Comparison of ENCODE assay signal across 26 cellular contexts in the genomic region with DNA sequence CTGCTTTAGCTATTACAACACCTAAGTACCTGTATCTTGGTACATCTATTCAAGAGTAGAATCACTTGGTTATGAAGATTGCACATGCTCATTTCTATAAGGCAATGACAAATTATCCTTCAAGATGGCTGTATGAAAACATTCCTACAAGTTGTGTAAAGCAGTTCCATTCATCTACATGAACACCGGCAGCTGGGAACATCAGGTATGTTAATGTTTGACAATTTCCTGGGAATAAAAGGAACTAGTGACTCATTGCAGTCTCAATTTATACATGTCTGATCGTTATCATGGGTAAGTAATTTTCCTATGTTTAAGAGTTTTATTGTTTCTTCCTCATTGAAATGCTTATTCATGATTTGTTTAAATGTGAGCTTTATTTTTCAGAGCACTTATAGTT.
A peak's percentile ranks its signal among the peaks of the same experiment; 100 is the strongest.
DNase-seq lines count a peak whose midpoint lies in the region; ATAC-seq and TF ChIP-seq lines count a peak whose summit lies in the region.
"Had no signal": no experiment of that assay in that cellular context is flagged by ENCODE, and none has a peak within 500 bp of the region (broad histone marks: within the 10 kb centered on the region; RNA-seq: fewer than 3 reads in every experiment).

No MANE protein-coding gene starts in this region.

- H3K4me2 ChIP-seq in GM23338 = no peak overlapping the region
- no peak overlapping the region for H3K4me2 ChIP-seq in PC-9

- H3K4me1 Mint-ChIP-seq in GM23338 (peaks cover 13% of the 10 kb centered on the region), progenitor cell of endocrine pancreas (ENCODE audit: low read depth) (peaks cover 22% of the 10 kb centered on the region)
- H3K4me1 Mint-ChIP-seq: activated B cell treated with CpG ODN at 0.5 μM for 24 hours; activated CD8-positive, alpha-beta memory T cell treated with anti-CD3 and anti-CD28 coated beads, Interleukin-2, amount 10 ng/mL, durations not matched to agents 7 days and 5 days; CD4-positive, CD25-positive, alpha-beta regulatory T cell; IgD-negative memory B cell; memory B cell; stimulated activated effector memory CD8-positive, alpha-beta T cell treated with anti-CD3 and anti-CD28 coated beads, Interleukin-12 subunit alpha, Interleukin-12 subunit beta, amount 100 ng/mL, for 72 hours had no signal

- H3K4me3 ChIP-seq in GM23338 (no peak overlapping the region), PC-9 (no peak overlapping the region), epithelial cell of proximal tubule (ENCODE audit: low read depth, low read length) (no peak overlapping the region), MG63 (no peak overlapping the region), foreskin fibroblast (ENCODE audit: low read depth in 1 of 2, low read length in 2 of 2) (no peak overlapping the region)
- H3K4me3 ChIP-seq: body of pancreas, heart left ventricle had no signal

- H3K27ac ChIP-seq in GM23338 (ENCODE audit: low read depth) (no peak overlapping the region), PC-9 (no peak overlapping the region)
- H3K27ac ChIP-seq: body of pancreas, heart left ventricle had no signal

- H3K27me3 Mint-ChIP-seq in GM23338 (ENCODE audit: insufficient read depth, low read depth, poor library complexity) (no peaks in the 10 kb centered on the region), progenitor cell of endocrine pancreas (no peaks in the 10 kb centered on the region)
- H3K27me3 Mint-ChIP-seq: activated B cell treated with CpG ODN at 0.5 μM for 24 hours; activated CD8-positive, alpha-beta memory T cell treated with anti-CD3 and anti-CD28 coated beads, Interleukin-2, amount 10 ng/mL, durations not matched to agents 7 days and 5 days; CD4-positive, CD25-positive, alpha-beta regulatory T cell; IgD-negative memory B cell; memory B cell had no signal

- no peaks in the 10 kb centered on the region for H3F3A ChIP-seq in GM23338 (replicated peaks; ENCODE audit: low read depth)
- no peaks in the 10 kb centered on the region for H3F3A ChIP-seq in PC-9 (ENCODE audit: insufficient read depth, low read depth)

- DNase-seq in GM23338 (ENCODE audit: low spot score) (no peak), PC-9 (peak in 1 of 2 experiments; percentile 60), epithelial cell of proximal tubule (ENCODE audit: low read depth) (peak; percentile 27), progenitor cell of endocrine pancreas (ENCODE audit: low spot score, unreplicated experiment) (no peak), MG63 (no peak), foreskin fibroblast (no peak), Ammon's horn (ENCODE audit: low spot score) (no peak)
- DNase-seq: activated B cell treated with CpG ODN at 0.5 μM for 24 hours; activated CD4-positive, alpha-beta T cell treated with anti-CD3 and anti-CD28 coated beads, Interleukin-2, amount 50 U/mL, for 1 hour; activated CD8-positive, alpha-beta memory T cell treated with anti-CD3 and anti-CD28 coated beads, Interleukin-2, amount 10 ng/mL, durations not matched to agents 7 days and 5 days; activated naive CD4-positive, alpha-beta T cell; activated T-cell treated with anti-CD3 and anti-CD28 coated beads, Interleukin-2, amount 50 U/mL, for 48 hours; body of pancreas; CD4-positive, CD25-positive, alpha-beta regulatory T cell; erythroblast; GOT3; heart left ventricle; left cardiac atrium; NCI-H1417; NCI-H2081; SHP77 treated with DMSO at 0.1 percent for 48 hours; stimulated activated CD4-positive, alpha-beta T cell treated with anti-CD3 and anti-CD28 coated beads, Interleukin-4, amount 100 ng/mL, for 24 hours had no signal

- H3K27ac Mint-ChIP-seq in GM23338 (0 out of 2 replicates have a peak overlapping the region, but pooled peaks have one; percentile 16), progenitor cell of endocrine pancreas (peak overlapping the region; percentile 85)
- H3K27ac Mint-ChIP-seq: activated B cell treated with CpG ODN at 0.5 μM for 24 hours; activated CD8-positive, alpha-beta memory T cell treated with anti-CD3 and anti-CD28 coated beads, Interleukin-2, amount 10 ng/mL, durations not matched to agents 7 days and 5 days; CD4-positive, CD25-positive, alpha-beta regulatory T cell; IgD-negative memory B cell; memory B cell; stimulated activated effector memory CD8-positive, alpha-beta T cell treated with anti-CD3 and anti-CD28 coated beads, Interleukin-12 subunit alpha, Interleukin-12 subunit beta, amount 100 ng/mL, for 72 hours had no signal

- POLR2A ChIA-PET in PC-9 (lab: Charles Lee; ENCODE audit: unreplicated experiment) = no interaction called here

- H2AFZ ChIP-seq in GM23338 (no peak overlapping the region), PC-9 (0 out of 2 replicates have a peak overlapping the region, but pooled peaks have one; percentile 48)

- H3K36me3 Mint-ChIP-seq in GM23338 (ENCODE audit: low read depth) (no peaks in the 10 kb centered on the region), progenitor cell of endocrine pancreas (ENCODE audit: insufficient read depth) (no peaks in the 10 kb centered on the region)
- H3K36me3 Mint-ChIP-seq: activated CD8-positive, alpha-beta memory T cell treated with anti-CD3 and anti-CD28 coated beads, Interleukin-2, amount 10 ng/mL, durations not matched to agents 7 days and 5 days; CD4-positive, CD25-positive, alpha-beta regulatory T cell; IgD-negative memory B cell; memory B cell; stimulated activated effector memory CD8-positive, alpha-beta T cell treated with anti-CD3 and anti-CD28 coated beads, Interleukin-12 subunit alpha, Interleukin-12 subunit beta, amount 100 ng/mL, for 72 hours had no signal

- H3K79me2 ChIP-seq in GM23338 (replicated peaks; ENCODE audit: insufficient read depth) (no peaks in the 10 kb centered on the region), PC-9 (ENCODE audit: low read depth) (no peaks in the 10 kb centered on the region)

- H3K4me1 ChIP-seq in GM23338 (ENCODE audit: insufficient read depth) (no peaks in the 10 kb centered on the region), PC-9 (replicated peaks; ENCODE audit: insufficient read depth) (no peaks in the 10 kb centered on the region)
- H3K4me1 ChIP-seq: body of pancreas, heart left ventricle had no signal

- H3K36me3 ChIP-seq in GM23338 (ENCODE audit: insufficient read depth) (no peaks in the 10 kb centered on the region), PC-9 (ENCODE audit: low read depth) (no peaks in the 10 kb centered on the region), MG63 (no peaks in the 10 kb centered on the region)
- H3K36me3 ChIP-seq: heart left ventricle had no signal

- TF ChIP-seq CTCF in GM23338 (conservative IDR thresholded peaks at IDR 0.05; ENCODE audit: low read depth in 2 of 2) (no peak), PC-9 (conservative IDR thresholded peaks at IDR 0.05) (no peak), epithelial cell of proximal tubule (conservative IDR thresholded peaks at IDR 0.05; ENCODE audit: low read depth, low read length) (no peak), progenitor cell of endocrine pancreas (IDR thresholded peaks at IDR 0.05; ENCODE audit: unreplicated experiment) (no peak), foreskin fibroblast (IDR thresholded peaks at IDR 0.05; ENCODE audit: low read depth, low read length) (no peak)

- intact Hi-C loops in PC-9 (cut with micrococcal nuclease; ENCODE audit: unreplicated experiment) = no loop called here

- no peak for ATAC-seq in GM23338
- ATAC-seq: activated CD8-positive, alpha-beta memory T cell treated with anti-CD3 and anti-CD28 coated beads, Interleukin-2, amount 10 ng/mL, durations not matched to agents 7 days and 5 days; body of pancreas; heart left ventricle; left cardiac atrium; sciatic nerve; stimulated activated effector memory CD8-positive, alpha-beta T cell treated with anti-CD3 and anti-CD28 coated beads, Interleukin-12 subunit alpha, Interleukin-12 subunit beta, amount 100 ng/mL, for 72 hours had no signal

- H4K20me1 ChIP-seq in GM23338 (replicated peaks; ENCODE audit: insufficient read depth) = no peaks in the 10 kb centered on the region
- no peaks in the 10 kb centered on the region for H4K20me1 ChIP-seq in PC-9 (ENCODE audit: insufficient read depth)

- CTCF ChIA-PET in PC-9 (lab: Charles Lee) = no interaction called here

- no peaks in the 10 kb centered on the region for H3K9me3 ChIP-seq in PC-9 (ENCODE audit: insufficient read depth, low read depth)
- H3K9me3 ChIP-seq in MG63 = no peaks in the 10 kb centered on the region
- H3K9me3 ChIP-seq: body of pancreas, heart left ventricle had no signal

- no TSS peak for BruUV-seq in PC-9 (replicated peaks; lab: Mats Ljungman, UMichigan)

- H3K9me2 ChIP-seq in GM23338 (ENCODE audit: insufficient read depth) (no peaks in the 10 kb centered on the region), PC-9 (ENCODE audit: insufficient read depth) (no peaks in the 10 kb centered on the region)

- H3K27me3 ChIP-seq in GM23338 (ENCODE audit: insufficient read depth) = no peaks in the 10 kb centered on the region
- H3K27me3 ChIP-seq in PC-9 (ENCODE audit: insufficient read depth, low read depth) = no peaks in the 10 kb centered on the region
- no peaks in the 10 kb centered on the region for H3K27me3 ChIP-seq in MG63
- H3K27me3 ChIP-seq: body of pancreas, heart left ventricle had no signal

- no peak overlapping the region for H3K4me3 Mint-ChIP-seq in GM23338
- no peak overlapping the region for H3K4me3 Mint-ChIP-seq in progenitor cell of endocrine pancreas (ENCODE audit: low read depth)
- H3K4me3 Mint-ChIP-seq: activated B cell treated with CpG ODN at 0.5 μM for 24 hours; activated CD8-positive, alpha-beta memory T cell treated with anti-CD3 and anti-CD28 coated beads, Interleukin-2, amount 10 ng/mL, durations not matched to agents 7 days and 5 days; CD4-positive, CD25-positive, alpha-beta regulatory T cell; IgD-negative memory B cell; memory B cell; stimulated activated effector memory CD8-positive, alpha-beta T cell treated with anti-CD3 and anti-CD28 coated beads, Interleukin-12 subunit alpha, Interleukin-12 subunit beta, amount 100 ng/mL, for 72 hours had no signal

- no peaks in the 10 kb centered on the region for H3K9me3 Mint-ChIP-seq in GM23338
- H3K9me3 Mint-ChIP-seq in progenitor cell of endocrine pancreas (ENCODE audit: low read depth) = no peaks in the 10 kb centered on the region
- H3K9me3 Mint-ChIP-seq: IgD-negative memory B cell had no signal

TF ChIP-seq in GM23338, 12 proteins besides CTCF, POLR2A, EP300 and RAD21 (continues in another document):
- TF ChIP-seq, protein P1, sequence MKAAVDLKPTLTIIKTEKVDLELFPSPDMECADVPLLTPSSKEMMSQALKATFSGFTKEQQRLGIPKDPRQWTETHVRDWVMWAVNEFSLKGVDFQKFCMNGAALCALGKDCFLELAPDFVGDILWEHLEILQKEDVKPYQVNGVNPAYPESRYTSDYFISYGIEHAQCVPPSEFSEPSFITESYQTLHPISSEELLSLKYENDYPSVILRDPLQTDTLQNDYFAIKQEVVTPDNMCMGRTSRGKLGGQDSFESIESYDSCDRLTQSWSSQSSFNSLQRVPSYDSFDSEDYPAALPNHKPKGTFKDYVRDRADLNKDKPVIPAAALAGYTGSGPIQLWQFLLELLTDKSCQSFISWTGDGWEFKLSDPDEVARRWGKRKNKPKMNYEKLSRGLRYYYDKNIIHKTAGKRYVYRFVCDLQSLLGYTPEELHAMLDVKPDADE (IDR thresholded peaks at IDR 0.05) = no peak
